Comparison of ENCODE assay signal across 2 cellular contexts in the genomic region with DNA sequence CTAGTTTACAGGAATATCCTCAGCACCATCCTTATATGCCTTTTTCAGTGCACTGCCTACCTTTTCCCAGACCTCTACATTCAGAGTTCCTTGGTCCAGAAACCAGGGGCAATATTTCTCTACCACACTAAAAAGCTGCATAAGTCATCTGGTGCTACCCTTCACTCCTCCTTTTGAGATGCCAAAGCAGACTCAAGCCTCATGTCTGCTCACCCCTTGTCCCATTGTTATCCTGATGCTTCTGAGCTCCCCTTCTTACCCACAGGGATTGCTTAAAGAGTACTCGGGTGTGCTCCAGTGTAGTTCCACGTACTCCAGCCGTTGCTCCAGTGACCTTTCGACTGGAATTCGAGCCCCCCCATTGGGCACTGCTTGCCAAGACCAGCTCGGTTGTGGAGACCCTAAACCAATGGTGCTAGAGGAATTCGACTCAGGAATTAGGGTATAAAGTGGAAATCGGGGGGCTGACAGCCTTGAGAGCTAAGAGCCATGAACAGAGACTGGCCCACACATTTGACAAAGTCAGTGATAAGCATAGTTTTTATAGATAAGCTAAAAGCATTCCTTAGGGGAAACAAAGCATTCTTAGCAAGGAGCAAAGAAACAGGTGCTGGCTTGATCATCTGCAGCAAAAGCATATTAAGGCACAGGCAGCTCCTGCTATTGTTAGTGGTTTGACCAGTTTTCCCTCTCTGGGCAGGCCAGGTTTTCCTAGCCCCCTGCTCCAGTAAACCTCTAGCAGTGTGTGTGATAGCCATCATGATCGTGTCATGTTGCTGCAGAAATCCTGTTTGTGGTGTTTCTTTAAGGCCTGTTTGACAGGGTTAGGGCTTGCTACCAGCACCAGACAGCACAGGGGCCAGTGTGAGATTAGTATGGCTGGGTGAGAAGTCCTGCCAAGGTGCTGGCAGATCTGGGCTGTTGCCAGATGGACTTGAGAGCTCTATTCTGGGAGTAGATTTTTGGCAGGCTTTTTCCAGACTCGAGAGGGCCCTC.
A peak's percentile ranks its signal among the peaks of the same experiment; 100 is the strongest.
TF ChIP-seq lines count a peak whose summit lies in the region.

No MANE protein-coding gene starts in this region.

TF ChIP-seq in liver, 16 proteins besides CTCF, POLR2A, EP300 and RAD21:
- TF ChIP-seq NR2F2 (IDR thresholded peaks at IDR 0.05) (no peak), HNF4A (conservative IDR thresholded peaks at IDR 0.05) (peak; percentile 50 to 56)
TF ChIP-seq in liver: peak in this region for 1.

TF ChIP-seq in HepG2, 621 proteins besides CTCF, POLR2A, EP300 and RAD21:
- TF ChIP-seq ZNF460 (CRISPR knock-in tag; IDR thresholded peaks at IDR 0.05; ENCODE audit: borderline replicate concordance) (no peak), ZNF614 (CRISPR knock-in tag; IDR thresholded peaks at IDR 0.05; ENCODE audit: borderline replicate concordance) (no peak), MEIS1 (CRISPR knock-in tag; IDR thresholded peaks at IDR 0.05; ENCODE audit: borderline replicate concordance) (no peak), RBFOX2 (IDR thresholded peaks at IDR 0.05; ENCODE audit: low read depth, low read length) (no peak), SNAPC2 (CRISPR knock-in tag; IDR thresholded peaks at IDR 0.05) (no peak), ZNF558 (CRISPR knock-in tag; IDR thresholded peaks at IDR 0.05; ENCODE audit: borderline replicate concordance) (no peak), RFX1 (IDR thresholded peaks at IDR 0.05) (no peak), ZNF138 (CRISPR knock-in tag; IDR thresholded peaks at IDR 0.05; ENCODE audit: low read depth) (no peak), KDM6A (CRISPR knock-in tag; IDR thresholded peaks at IDR 0.05; ENCODE audit: low read depth) (no peak), ZNF615 (CRISPR knock-in tag; IDR thresholded peaks at IDR 0.05; ENCODE audit: borderline replicate concordance) (no peak), ZBTB26 (CRISPR knock-in tag; IDR thresholded peaks at IDR 0.05; ENCODE audit: borderline replicate concordance) (no peak), ZFP36L2 (CRISPR knock-in tag; IDR thresholded peaks at IDR 0.05) (no peak), ZHX2 (IDR thresholded peaks at IDR 0.05; ENCODE audit: low read depth) (no peak), ZHX2 (CRISPR knock-in tag; IDR thresholded peaks at IDR 0.05; ENCODE audit: borderline replicate concordance) (no peak), ZNF891 (CRISPR knock-in tag; IDR thresholded peaks at IDR 0.05) (no peak), ZNF24 (IDR thresholded peaks at IDR 0.05) (no peak), ZNF292 (CRISPR knock-in tag; IDR thresholded peaks at IDR 0.05; ENCODE audit: borderline replicate concordance, low read depth) (no peak)
